ENCODE assay signal across 10 cellular contexts in genomic region chr19:40608957-40609356, GRCh38. TPM values are rescaled to one million over a fixed set of nuclear protein-coding genes. Genes with fewer than 3 reads are reported as not detected.
A peak's percentile ranks its signal among the peaks of the same experiment; 100 is the strongest.
DNase-seq lines count a peak whose midpoint lies in the region; ATAC-seq, FAIRE-seq and TF ChIP-seq lines count a peak whose summit lies in the region.
"Had no signal": no experiment of that assay in that cellular context is flagged by ENCODE, and none has a peak within 500 bp of the region (broad histone marks: within the 10 kb centered on the region; RNA-seq: fewer than 3 reads in every experiment).

No MANE protein-coding gene starts in this region.

- DNase-seq in SK-N-SH (no peak), RWPE2 (ENCODE audit: low spot score) (no peak), esophagus squamous epithelium (lab: John Stamatoyannopoulos, UW) (no peak), NCI-H128 (lab: John Stamatoyannopoulos, UW; ENCODE audit: unreplicated experiment) (no peak), mesendoderm (no peak), RCC 7860 (ENCODE audit: low spot score) (no peak)
- no peak for DNase-seq in stimulated activated effector memory CD8-positive, alpha-beta T cell treated with anti-CD3 and anti-CD28 coated beads, Interleukin-12 subunit alpha, Interleukin-12 subunit beta, amount 100 ng/mL, for 72 hours (ENCODE audit: low spot score in 2 of 2)
- DNase-seq: 8988T, NCI-H526 treated with DMSO at 0.1 percent for 48 hours had no signal

- peak overlapping the region; percentile 88 for H3K27ac Mint-ChIP-seq in stimulated activated effector memory CD8-positive, alpha-beta T cell treated with anti-CD3 and anti-CD28 coated beads, Interleukin-12 subunit alpha, Interleukin-12 subunit beta, amount 100 ng/mL, for 72 hours

- peaks cover 15 to 43% of the 10 kb centered on the region in 2 experiments; a peak in 2 of 4 replicates for H3K4me1 ChIP-seq in SK-N-SH (ENCODE audit: control insufficient read depth in 1 of 2, insufficient read depth in 2 of 2, low read depth in 1 of 2, low read length in 1 of 2)
- peaks cover 6% of the 10 kb centered on the region for H3K4me1 ChIP-seq in RWPE2 (ENCODE audit: insufficient read depth, poor library complexity, severe bottlenecking)
- H3K4me1 ChIP-seq in esophagus squamous epithelium = peaks cover 62 to 98% (median 63%) of the 10 kb centered on the region in 3 donors
- H3K4me1 ChIP-seq in mesendoderm (ENCODE audit: control insufficient read depth, low read depth, low read length) = peaks cover 2% of the 10 kb centered on the region

- WGBS in SK-N-SH (ENCODE audit: low lambda C conversion rate) = 85% methylated on average over 4 of the region's 4 CpGs
- WGBS in esophagus squamous epithelium, 2 donors = 64 to 74% methylated on average over 4 of the region's 4 CpGs
- WGBS in mesendoderm (ENCODE audit: extremely low coverage, insufficient coverage, low lambda C conversion rate) = no CpG with 5 or more reads among the region's 4 CpGs

- peaks cover 11% of the 10 kb centered on the region for H3F3A ChIP-seq in SK-N-SH (replicated peaks; ENCODE audit: insufficient read depth)

- H3K18ac ChIP-seq in mesendoderm (ENCODE audit: low read length) = no peak overlapping the region

- no peak overlapping the region for H3K56ac ChIP-seq in mesendoderm (ENCODE audit: low read length)

- H2AK5ac ChIP-seq in mesendoderm (ENCODE audit: low read length) = no peak overlapping the region

- H3K23ac ChIP-seq in mesendoderm (ENCODE audit: low read length) = no peak overlapping the region

- H3K27me3 ChIP-seq in SK-N-SH (ENCODE audit: insufficient read depth) = no peaks in the 10 kb centered on the region
- no peaks in the 10 kb centered on the region for H3K27me3 ChIP-seq in RWPE2 (ENCODE audit: insufficient read depth, poor library complexity, severe bottlenecking)
- H3K27me3 ChIP-seq in esophagus squamous epithelium = no peaks in the 10 kb centered on the region
- H3K27me3 ChIP-seq in mesendoderm (ENCODE audit: insufficient read depth, low read length, poor library complexity) = no peaks in the 10 kb centered on the region

- H2AFZ ChIP-seq in SK-N-SH (ENCODE audit: low read depth) = no peak overlapping the region

- H4K8ac ChIP-seq in mesendoderm (ENCODE audit: low read depth, low read length) = no peak overlapping the region

- no peaks in the 10 kb centered on the region for H3K79me2 ChIP-seq in SK-N-SH (ENCODE audit: insufficient read depth)
- H3K79me2 ChIP-seq in mesendoderm (ENCODE audit: control insufficient read depth, insufficient read depth, low read length) = no peaks in the 10 kb centered on the region

- TF ChIP-seq EP300 in SK-N-SH (IDR thresholded peaks at IDR 0.05; ENCODE audit: borderline replicate concordance in 1 of 2, low read depth in 1 of 2, low read length in 1 of 2) = no peak

- intact Hi-C loops in esophagus squamous epithelium (cut with DNase I) = loop anchor here (5.0 to 10.0 kb wide), 2 partner anchors 108 to 184 kb away; partner anchors contain the start of genes COQ8B, ITPKC and SERTAD1

- H3K9ac ChIP-seq in SK-N-SH (no peak overlapping the region), mesendoderm (ENCODE audit: low read length) (no peak overlapping the region)

- ATAC-seq in SK-N-SH treated with all-trans-retinoic acid at 6 μM for 48 hours = no peak
- no peak for ATAC-seq in RWPE2 (ENCODE audit: low read depth)
- no peak for ATAC-seq in stimulated activated effector memory CD8-positive, alpha-beta T cell treated with anti-CD3 and anti-CD28 coated beads, Interleukin-12 subunit alpha, Interleukin-12 subunit beta, amount 100 ng/mL, for 72 hours

- H2BK5ac ChIP-seq in mesendoderm (ENCODE audit: low read length) = no peak overlapping the region

- peaks cover 32% of the 10 kb centered on the region for H3K36me3 Mint-ChIP-seq in stimulated activated effector memory CD8-positive, alpha-beta T cell treated with anti-CD3 and anti-CD28 coated beads, Interleukin-12 subunit alpha, Interleukin-12 subunit beta, amount 100 ng/mL, for 72 hours

- H2BK120ac ChIP-seq in mesendoderm (ENCODE audit: low read depth, low read length) = no peak overlapping the region

- H3K4me1 Mint-ChIP-seq in stimulated activated effector memory CD8-positive, alpha-beta T cell treated with anti-CD3 and anti-CD28 coated beads, Interleukin-12 subunit alpha, Interleukin-12 subunit beta, amount 100 ng/mL, for 72 hours = peaks cover 92% of the 10 kb centered on the region

- no peaks in the 10 kb centered on the region for H3K79me1 ChIP-seq in mesendoderm (ENCODE audit: low read length)

- peak overlapping the region; percentile 96 for H3K4me3 Mint-ChIP-seq in stimulated activated effector memory CD8-positive, alpha-beta T cell treated with anti-CD3 and anti-CD28 coated beads, Interleukin-12 subunit alpha, Interleukin-12 subunit beta, amount 100 ng/mL, for 72 hours

- TF ChIP-seq RAD21 in SK-N-SH (IDR thresholded peaks at IDR 0.05; ENCODE audit: low read length) = no peak

- H3K9me3 Mint-ChIP-seq in stimulated activated effector memory CD8-positive, alpha-beta T cell treated with anti-CD3 and anti-CD28 coated beads, Interleukin-12 subunit alpha, Interleukin-12 subunit beta, amount 100 ng/mL, for 72 hours = no peaks in the 10 kb centered on the region

- H3K27ac ChIP-seq in SK-N-SH (ENCODE audit: low read depth in 2 of 2, low read length in 1 of 2) = no peak overlapping the region; a peak in 1 of 4 replicates
- peak overlapping the region; percentile 84 for H3K27ac ChIP-seq in RWPE2 (ENCODE audit: poor library complexity, severe bottlenecking)
- H3K27ac ChIP-seq in esophagus squamous epithelium = peak overlapping the region; percentile 94 to 97 (median 95)
- H3K27ac ChIP-seq in mesendoderm (ENCODE audit: low read depth, low read length) = no peak overlapping the region

- no peak overlapping the region for H4K5ac ChIP-seq in mesendoderm (ENCODE audit: low read length)

- CTCF ChIA-PET in SK-N-SH (lab: Yijun Ruan, JAX) = interaction anchor here (4.1 kb wide), 1 partner anchor 26 kb away, joined by 42 read pairs; no protein-coding TSS in a partner anchor

- H3K36me3 ChIP-seq in SK-N-SH (replicated peaks in 1 of 2; ENCODE audit: control insufficient read depth in 1 of 2, insufficient read depth in 2 of 2, low read length in 1 of 2) = no peaks in the 10 kb centered on the region
- H3K36me3 ChIP-seq in RWPE2 (ENCODE audit: low read depth) = peaks cover 4% of the 10 kb centered on the region; the same call in 1 of the 2 replicates
- no peaks in the 10 kb centered on the region for H3K36me3 ChIP-seq in esophagus squamous epithelium
- H3K36me3 ChIP-seq in mesendoderm (ENCODE audit: control insufficient read depth, insufficient read depth, low read length) = no peaks in the 10 kb centered on the region

- TF ChIP-seq CTCF in SK-N-SH (IDR thresholded peaks at IDR 0.05) (no peak), RWPE2 (IDR thresholded peaks at IDR 0.05; ENCODE audit: poor library complexity, severe bottlenecking) (no peak), esophagus squamous epithelium (IDR thresholded peaks at IDR 0.05) (no peak)

- H4K20me1 ChIP-seq in SK-N-SH (ENCODE audit: insufficient read depth) = no peaks in the 10 kb centered on the region

- no peak for TF ChIP-seq POLR2A in esophagus squamous epithelium (IDR thresholded peaks at IDR 0.05)

- H3K4me3 ChIP-seq in SK-N-SH (ENCODE audit: low read depth in 2 of 2, low read length in 1 of 2) (peak overlapping the region; percentile 53 to 56; a peak in 3 of 4 replicates), RWPE2 (ENCODE audit: severe bottlenecking) (no peak overlapping the region), esophagus squamous epithelium (peak overlapping the region in 3 of 4 donors; percentile 57 to 74 (median 59)), mesendoderm (ENCODE audit: low read length) (no peak overlapping the region)

- H3K4ac ChIP-seq in mesendoderm (ENCODE audit: low read depth, low read length) = no peak overlapping the region

- POLR2A ChIA-PET in SK-N-SH (lab: Yijun Ruan, JAX) = no interaction called here

- no peak overlapping the region for H2BK15ac ChIP-seq in mesendoderm (replicated peaks; ENCODE audit: low read depth)

- H3K9me3 ChIP-seq in SK-N-SH (no peaks in the 10 kb centered on the region), RWPE2 (ENCODE audit: severe bottlenecking) (no peaks in the 10 kb centered on the region), esophagus squamous epithelium (no peaks in the 10 kb centered on the region)

- H3K9me2 ChIP-seq in SK-N-SH = no peaks in the 10 kb centered on the region

- FAIRE-seq in RCC 7860 (lab: Jason Lieb, UNC) = no peak

- H3K4me2 ChIP-seq in SK-N-SH = peak overlapping the region; percentile 93; the same call in 1 of the 2 replicates
- H3K4me2 ChIP-seq in mesendoderm (ENCODE audit: low read length) = no peak overlapping the region

TF ChIP-seq in SK-N-SH, 30 proteins besides CTCF, POLR2A, EP300 and RAD21:
- TF ChIP-seq RFX5 (IDR thresholded peaks at IDR 0.05; ENCODE audit: low read length) (no peak), NFIC (IDR thresholded peaks at IDR 0.05; ENCODE audit: borderline replicate concordance) (no peak), FOSL2 (IDR thresholded peaks at IDR 0.05; ENCODE audit: borderline replicate concordance, low read depth) (no peak), FOXJ3 (CRISPR knock-in tag; IDR thresholded peaks at IDR 0.05) (no peak), EZH2phosphoT487 (IDR thresholded peaks at IDR 0.05; ENCODE audit: borderline replicate concordance, low read depth) (no peak), YY1 (IDR thresholded peaks at IDR 0.05; ENCODE audit: low read depth) (no peak)

TF ChIP-seq in SK-N-SH treated with all-trans-retinoic acid at 6 μM for 48 hours, 23 proteins besides CTCF, POLR2A, EP300 and RAD21:
- TF ChIP-seq ZFP30 (CRISPR knock-in tag; IDR thresholded peaks at IDR 0.05) (no peak), ESRRG (CRISPR knock-in tag; IDR thresholded peaks at IDR 0.05) (no peak), TOX (CRISPR knock-in tag; IDR thresholded peaks at IDR 0.05; ENCODE audit: borderline replicate concordance) (no peak), PPARA (CRISPR knock-in tag; IDR thresholded peaks at IDR 0.05; ENCODE audit: borderline replicate concordance) (no peak)

RNA-seq across cellular contexts. Expression of gene LTBP4, which starts 7.8 kb away (rescaled TPM):
- polyA plus RNA-seq in SK-N-SH (2012; rRNA removed) = 15.9 and 24.8 TPM in 2 replicates
- polyA plus RNA-seq in SK-N-SH (2012; cell fraction: cytosol; rRNA removed) = 6.8 and 12.4 TPM in 2 replicates
- polyA plus RNA-seq in SK-N-SH (2012; cell fraction: nucleus; rRNA removed) = 185 and 324 TPM in 2 replicates
- total RNA-seq in esophagus squamous epithelium = 100 to 1,000 TPM in 1 of 4 donors, 10 to 100 TPM in 3; 43.5 to 249 (median 65.5) TPM
- 28.7 TPM for polyA plus RNA-seq in mesendoderm (2013, experiment 1 of 2)
- 28.9 TPM for polyA plus RNA-seq in mesendoderm (2013, experiment 2 of 2)

RNA-seq across cellular contexts. Expression of gene SHKBP1, which starts 32.3 kb away (rescaled TPM):
- 49.1 and 62.7 TPM in 2 replicates for polyA plus RNA-seq in SK-N-SH (2012; rRNA removed)
- 18.1 and 37.6 TPM in 2 replicates for polyA plus RNA-seq in SK-N-SH (2012; cell fraction: cytosol; rRNA removed)
- 93.4 and 94.6 TPM in 2 replicates for polyA plus RNA-seq in SK-N-SH (2012; cell fraction: nucleus; rRNA removed)
- 10 to 100 TPM; 42.3 to 77.9 (median 49.8) TPM for total RNA-seq in esophagus squamous epithelium
- polyA plus RNA-seq in mesendoderm (2013, experiment 1 of 2) = 52.1 TPM
- 49.6 TPM for polyA plus RNA-seq in mesendoderm (2013, experiment 2 of 2)

Comparison
In these comparisons a context has a peak if more than half of its experiments do, and no peak if none do; other contexts are left out.
1. H3K27ac ChIP-seq: peak in RWPE2 (single experiment) and esophagus squamous epithelium (4 of 4); none in SK-N-SH (0 of 2) and mesendoderm (single experiment).
2. H3K4me3 ChIP-seq: peak in SK-N-SH (2 of 2) and esophagus squamous epithelium (3 of 4); none in RWPE2 (single experiment) and mesendoderm (single experiment).